1 cellular context compared by ENCODE assay signal in genomic region chr4:11602606-11603355, GRCh38.
TF ChIP-seq lines count a peak whose summit lies in the region.

No MANE protein-coding gene starts in this region.

TF ChIP-seq in HCT116, 20 proteins besides CTCF, POLR2A, EP300 and RAD21 (continued from another document):
- TF ChIP-seq, protein P1, sequence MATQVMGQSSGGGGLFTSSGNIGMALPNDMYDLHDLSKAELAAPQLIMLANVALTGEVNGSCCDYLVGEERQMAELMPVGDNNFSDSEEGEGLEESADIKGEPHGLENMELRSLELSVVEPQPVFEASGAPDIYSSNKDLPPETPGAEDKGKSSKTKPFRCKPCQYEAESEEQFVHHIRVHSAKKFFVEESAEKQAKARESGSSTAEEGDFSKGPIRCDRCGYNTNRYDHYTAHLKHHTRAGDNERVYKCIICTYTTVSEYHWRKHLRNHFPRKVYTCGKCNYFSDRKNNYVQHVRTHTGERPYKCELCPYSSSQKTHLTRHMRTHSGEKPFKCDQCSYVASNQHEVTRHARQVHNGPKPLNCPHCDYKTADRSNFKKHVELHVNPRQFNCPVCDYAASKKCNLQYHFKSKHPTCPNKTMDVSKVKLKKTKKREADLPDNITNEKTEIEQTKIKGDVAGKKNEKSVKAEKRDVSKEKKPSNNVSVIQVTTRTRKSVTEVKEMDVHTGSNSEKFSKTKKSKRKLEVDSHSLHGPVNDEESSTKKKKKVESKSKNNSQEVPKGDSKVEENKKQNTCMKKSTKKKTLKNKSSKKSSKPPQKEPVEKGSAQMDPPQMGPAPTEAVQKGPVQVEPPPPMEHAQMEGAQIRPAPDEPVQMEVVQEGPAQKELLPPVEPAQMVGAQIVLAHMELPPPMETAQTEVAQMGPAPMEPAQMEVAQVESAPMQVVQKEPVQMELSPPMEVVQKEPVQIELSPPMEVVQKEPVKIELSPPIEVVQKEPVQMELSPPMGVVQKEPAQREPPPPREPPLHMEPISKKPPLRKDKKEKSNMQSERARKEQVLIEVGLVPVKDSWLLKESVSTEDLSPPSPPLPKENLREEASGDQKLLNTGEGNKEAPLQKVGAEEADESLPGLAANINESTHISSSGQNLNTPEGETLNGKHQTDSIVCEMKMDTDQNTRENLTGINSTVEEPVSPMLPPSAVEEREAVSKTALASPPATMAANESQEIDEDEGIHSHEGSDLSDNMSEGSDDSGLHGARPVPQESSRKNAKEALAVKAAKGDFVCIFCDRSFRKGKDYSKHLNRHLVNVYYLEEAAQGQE (IDR thresholded peaks at IDR 0.05; ENCODE audit: low read depth), result no peak
- TF ChIP-seq TCF7L2 (IDR thresholded peaks at IDR 0.05; ENCODE audit: borderline replicate concordance, extremely low read depth, insufficient read depth, insufficient read length) (no peak), ZNF274 (IDR thresholded peaks at IDR 0.05; ENCODE audit: low read depth, low read length) (no peak), SP1 (IDR thresholded peaks at IDR 0.05; ENCODE audit: low read depth) (no peak)
